In the genomic region with DNA sequence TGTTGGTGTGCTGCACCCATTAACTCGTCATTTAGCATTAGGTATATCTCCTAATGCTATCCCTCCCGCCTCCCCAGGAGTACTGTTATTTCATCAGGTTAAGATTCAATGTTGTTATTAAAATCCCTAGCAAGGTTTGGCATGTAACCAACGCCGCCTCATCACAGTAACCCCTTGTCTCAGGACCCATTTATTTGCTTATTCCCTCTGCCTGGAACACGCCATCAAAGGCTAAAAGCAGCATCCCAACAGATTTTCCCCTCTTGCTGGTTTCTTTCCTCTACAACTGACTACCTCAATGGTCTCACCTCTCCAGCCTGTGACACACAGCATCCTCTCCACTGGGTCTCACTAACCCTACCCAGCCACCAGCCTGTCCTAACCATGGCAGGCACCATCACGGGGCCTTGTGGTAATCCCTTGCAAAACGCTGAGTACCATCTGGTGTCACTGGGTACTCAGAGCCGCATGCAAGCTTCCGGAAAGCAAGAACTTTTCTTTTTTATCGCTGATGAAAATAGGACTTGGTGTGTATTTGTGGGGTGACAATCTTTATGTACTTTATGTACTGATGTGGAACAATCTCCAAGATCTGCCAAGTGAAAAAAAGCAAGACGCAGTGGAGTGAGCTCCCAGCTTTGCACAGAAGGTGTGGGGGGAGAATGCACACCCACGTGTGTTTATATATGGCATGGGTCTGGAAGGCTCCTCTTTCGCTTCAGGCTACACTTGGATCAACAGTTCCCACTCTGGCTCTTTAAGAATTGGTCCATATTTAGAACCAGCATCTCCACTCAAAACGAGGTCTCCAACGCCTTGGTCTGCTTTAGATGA, we compare ENCODE assay signal across 1 cellular context.
A peak's percentile ranks its signal among the peaks of the same experiment; 100 is the strongest.
TF ChIP-seq lines count a peak whose summit lies in the region.

No MANE protein-coding gene starts in this region.

TF ChIP-seq in HEK293, 187 proteins besides CTCF, POLR2A, EP300 and RAD21 (continued from another document):
- no peak for TF ChIP-seq ZNF423 (tag by site-specific recombination; IDR thresholded peaks at IDR 0.05)
- TF ChIP-seq ZNF2 (tag by site-specific recombination; IDR thresholded peaks at IDR 0.05), result 0 out of 2 replicates have a peak, but pooled peaks have one; percentile 14
- TF ChIP-seq, protein P1, sequence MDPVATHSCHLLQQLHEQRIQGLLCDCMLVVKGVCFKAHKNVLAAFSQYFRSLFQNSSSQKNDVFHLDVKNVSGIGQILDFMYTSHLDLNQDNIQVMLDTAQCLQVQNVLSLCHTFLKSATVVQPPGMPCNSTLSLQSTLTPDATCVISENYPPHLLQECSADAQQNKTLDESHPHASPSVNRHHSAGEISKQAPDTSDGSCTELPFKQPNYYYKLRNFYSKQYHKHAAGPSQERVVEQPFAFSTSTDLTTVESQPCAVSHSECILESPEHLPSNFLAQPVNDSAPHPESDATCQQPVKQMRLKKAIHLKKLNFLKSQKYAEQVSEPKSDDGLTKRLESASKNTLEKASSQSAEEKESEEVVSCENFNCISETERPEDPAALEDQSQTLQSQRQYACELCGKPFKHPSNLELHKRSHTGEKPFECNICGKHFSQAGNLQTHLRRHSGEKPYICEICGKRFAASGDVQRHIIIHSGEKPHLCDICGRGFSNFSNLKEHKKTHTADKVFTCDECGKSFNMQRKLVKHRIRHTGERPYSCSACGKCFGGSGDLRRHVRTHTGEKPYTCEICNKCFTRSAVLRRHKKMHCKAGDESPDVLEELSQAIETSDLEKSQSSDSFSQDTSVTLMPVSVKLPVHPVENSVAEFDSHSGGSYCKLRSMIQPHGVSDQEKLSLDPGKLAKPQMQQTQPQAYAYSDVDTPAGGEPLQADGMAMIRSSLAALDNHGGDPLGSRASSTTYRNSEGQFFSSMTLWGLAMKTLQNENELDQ (tag by site-specific recombination; IDR thresholded peaks at IDR 0.05; ENCODE audit: low read depth), result no peak
- TF ChIP-seq ZNF830 (tag by site-specific recombination; IDR thresholded peaks at IDR 0.05; ENCODE audit: low read depth), result no peak
- TF ChIP-seq ZNF600 (tag by site-specific recombination; IDR thresholded peaks at IDR 0.05), result peak; percentile 56
- no peak for TF ChIP-seq PATZ1 (tag by site-specific recombination; IDR thresholded peaks at IDR 0.05)
- 0 out of 2 replicates have a peak, but pooled peaks have one; percentile 15 for TF ChIP-seq EGR2 (tag by site-specific recombination; IDR thresholded peaks at IDR 0.05; ENCODE audit: low read depth)
- TF ChIP-seq ZNF248 (tag by site-specific recombination; IDR thresholded peaks at IDR 0.05), result no peak
- no peak for TF ChIP-seq REPIN1 (tag by site-specific recombination; IDR thresholded peaks at IDR 0.05; ENCODE audit: low read depth)
- no peak for TF ChIP-seq ZFP41 (tag by site-specific recombination; IDR thresholded peaks at IDR 0.05; ENCODE audit: borderline replicate concordance)
- TF ChIP-seq ZNF558 (tag by site-specific recombination; IDR thresholded peaks at IDR 0.05), result no peak
- TF ChIP-seq, protein P2, sequence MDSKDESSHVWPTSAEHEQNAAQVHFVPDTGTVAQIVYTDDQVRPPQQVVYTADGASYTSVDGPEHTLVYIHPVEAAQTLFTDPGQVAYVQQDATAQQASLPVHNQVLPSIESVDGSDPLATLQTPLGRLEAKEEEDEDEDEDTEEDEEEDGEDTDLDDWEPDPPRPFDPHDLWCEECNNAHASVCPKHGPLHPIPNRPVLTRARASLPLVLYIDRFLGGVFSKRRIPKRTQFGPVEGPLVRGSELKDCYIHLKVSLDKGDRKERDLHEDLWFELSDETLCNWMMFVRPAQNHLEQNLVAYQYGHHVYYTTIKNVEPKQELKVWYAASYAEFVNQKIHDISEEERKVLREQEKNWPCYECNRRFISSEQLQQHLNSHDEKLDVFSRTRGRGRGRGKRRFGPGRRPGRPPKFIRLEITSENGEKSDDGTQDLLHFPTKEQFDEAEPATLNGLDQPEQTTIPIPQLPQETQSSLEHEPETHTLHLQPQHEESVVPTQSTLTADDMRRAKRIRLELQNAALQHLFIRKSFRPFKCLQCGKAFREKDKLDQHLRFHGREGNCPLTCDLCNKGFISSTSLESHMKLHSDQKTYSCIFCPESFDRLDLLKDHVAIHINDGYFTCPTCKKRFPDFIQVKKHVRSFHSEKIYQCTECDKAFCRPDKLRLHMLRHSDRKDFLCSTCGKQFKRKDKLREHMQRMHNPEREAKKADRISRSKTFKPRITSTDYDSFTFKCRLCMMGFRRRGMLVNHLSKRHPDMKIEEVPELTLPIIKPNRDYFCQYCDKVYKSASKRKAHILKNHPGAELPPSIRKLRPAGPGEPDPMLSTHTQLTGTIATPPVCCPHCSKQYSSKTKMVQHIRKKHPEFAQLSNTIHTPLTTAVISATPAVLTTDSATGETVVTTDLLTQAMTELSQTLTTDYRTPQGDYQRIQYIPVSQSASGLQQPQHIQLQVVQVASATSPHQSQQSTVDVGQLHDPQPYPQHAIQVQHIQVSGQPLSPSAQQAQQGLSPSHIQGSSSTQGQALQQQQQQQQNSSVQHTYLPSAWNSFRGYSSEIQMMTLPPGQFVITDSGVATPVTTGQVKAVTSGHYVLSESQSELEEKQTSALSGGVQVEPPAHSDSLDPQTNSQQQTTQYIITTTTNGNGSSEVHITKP (tag by site-specific recombination; IDR thresholded peaks at IDR 0.05), result 0 out of 2 replicates have a peak, but pooled peaks have one; percentile 45
